1 cellular context compared by ENCODE assay signal in genomic region chr16:67966549-67967182, GRCh38.
TF ChIP-seq lines count a peak whose summit lies in the region.

No MANE protein-coding gene starts in this region.

TF ChIP-seq in HepG2, 621 proteins besides CTCF, POLR2A, EP300 and RAD21 (continued from another document and continues in another):
- no peak for TF ChIP-seq HMGXB3 (CRISPR knock-in tag; IDR thresholded peaks at IDR 0.05; ENCODE audit: borderline replicate concordance)
- no peak for TF ChIP-seq GTF2F1 (IDR thresholded peaks at IDR 0.05; ENCODE audit: low read length)
- no peak for TF ChIP-seq NCOA5 (CRISPR knock-in tag; IDR thresholded peaks at IDR 0.05)
- TF ChIP-seq ZNF879 (CRISPR knock-in tag; IDR thresholded peaks at IDR 0.05): no peak
- TF ChIP-seq E2F1 (CRISPR knock-in tag; IDR thresholded peaks at IDR 0.05): no peak
- TF ChIP-seq, protein P1, sequence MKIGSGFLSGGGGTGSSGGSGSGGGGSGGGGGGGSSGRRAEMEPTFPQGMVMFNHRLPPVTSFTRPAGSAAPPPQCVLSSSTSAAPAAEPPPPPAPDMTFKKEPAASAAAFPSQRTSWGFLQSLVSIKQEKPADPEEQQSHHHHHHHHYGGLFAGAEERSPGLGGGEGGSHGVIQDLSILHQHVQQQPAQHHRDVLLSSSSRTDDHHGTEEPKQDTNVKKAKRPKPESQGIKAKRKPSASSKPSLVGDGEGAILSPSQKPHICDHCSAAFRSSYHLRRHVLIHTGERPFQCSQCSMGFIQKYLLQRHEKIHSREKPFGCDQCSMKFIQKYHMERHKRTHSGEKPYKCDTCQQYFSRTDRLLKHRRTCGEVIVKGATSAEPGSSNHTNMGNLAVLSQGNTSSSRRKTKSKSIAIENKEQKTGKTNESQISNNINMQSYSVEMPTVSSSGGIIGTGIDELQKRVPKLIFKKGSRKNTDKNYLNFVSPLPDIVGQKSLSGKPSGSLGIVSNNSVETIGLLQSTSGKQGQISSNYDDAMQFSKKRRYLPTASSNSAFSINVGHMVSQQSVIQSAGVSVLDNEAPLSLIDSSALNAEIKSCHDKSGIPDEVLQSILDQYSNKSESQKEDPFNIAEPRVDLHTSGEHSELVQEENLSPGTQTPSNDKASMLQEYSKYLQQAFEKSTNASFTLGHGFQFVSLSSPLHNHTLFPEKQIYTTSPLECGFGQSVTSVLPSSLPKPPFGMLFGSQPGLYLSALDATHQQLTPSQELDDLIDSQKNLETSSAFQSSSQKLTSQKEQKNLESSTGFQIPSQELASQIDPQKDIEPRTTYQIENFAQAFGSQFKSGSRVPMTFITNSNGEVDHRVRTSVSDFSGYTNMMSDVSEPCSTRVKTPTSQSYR (CRISPR knock-in tag; IDR thresholded peaks at IDR 0.05; ENCODE audit: borderline replicate concordance): no peak
- 0 out of 2 replicates have a peak, but pooled peaks have one; percentile 4 for TF ChIP-seq STAT5B (CRISPR knock-in tag; IDR thresholded peaks at IDR 0.05)
- no peak for TF ChIP-seq GPBP1L1 (CRISPR knock-in tag; IDR thresholded peaks at IDR 0.05)
- no peak for TF ChIP-seq ZNF850 (CRISPR knock-in tag; conservative IDR thresholded peaks at IDR 0.05)
- no peak; the same call in 1 of the 2 replicates for TF ChIP-seq MYPOP (CRISPR knock-in tag; IDR thresholded peaks at IDR 0.05)
- no peak for TF ChIP-seq ZNF362 (CRISPR knock-in tag; IDR thresholded peaks at IDR 0.05; ENCODE audit: borderline replicate concordance)
- no peak for TF ChIP-seq ZNF670 (CRISPR knock-in tag; IDR thresholded peaks at IDR 0.05; ENCODE audit: borderline replicate concordance)
- TF ChIP-seq ZNF160 (CRISPR knock-in tag; IDR thresholded peaks at IDR 0.05): no peak
- no peak for TF ChIP-seq PLRG1 (conservative IDR thresholded peaks at IDR 0.05)
- no peak for TF ChIP-seq ATRX (CRISPR knock-in tag; IDR thresholded peaks at IDR 0.05; ENCODE audit: borderline replicate concordance)
- TF ChIP-seq PCBP1 (IDR thresholded peaks at IDR 0.05; ENCODE audit: borderline replicate concordance, low read depth, low read length): no peak
- TF ChIP-seq DDIT3 (CRISPR knock-in tag; IDR thresholded peaks at IDR 0.05): no peak
- no peak for TF ChIP-seq KDM3A (CRISPR knock-in tag; IDR thresholded peaks at IDR 0.05; ENCODE audit: low read depth)
- no peak for TF ChIP-seq ZNF546 (CRISPR knock-in tag; conservative IDR thresholded peaks at IDR 0.05)
- no peak for TF ChIP-seq RFX3 (CRISPR knock-in tag; IDR thresholded peaks at IDR 0.05)
- TF ChIP-seq U2AF2 (IDR thresholded peaks at IDR 0.05; ENCODE audit: low read depth, low read length): no peak
- no peak for TF ChIP-seq NAIF1 (CRISPR knock-in tag; IDR thresholded peaks at IDR 0.05; ENCODE audit: borderline replicate concordance)
- TF ChIP-seq AHDC1 (CRISPR knock-in tag; IDR thresholded peaks at IDR 0.05; ENCODE audit: borderline replicate concordance): no peak
- TF ChIP-seq HOXA3 (CRISPR knock-in tag; IDR thresholded peaks at IDR 0.05): peak; percentile 25; the same call in 1 of the 2 replicates
- TF ChIP-seq, protein P2, sequence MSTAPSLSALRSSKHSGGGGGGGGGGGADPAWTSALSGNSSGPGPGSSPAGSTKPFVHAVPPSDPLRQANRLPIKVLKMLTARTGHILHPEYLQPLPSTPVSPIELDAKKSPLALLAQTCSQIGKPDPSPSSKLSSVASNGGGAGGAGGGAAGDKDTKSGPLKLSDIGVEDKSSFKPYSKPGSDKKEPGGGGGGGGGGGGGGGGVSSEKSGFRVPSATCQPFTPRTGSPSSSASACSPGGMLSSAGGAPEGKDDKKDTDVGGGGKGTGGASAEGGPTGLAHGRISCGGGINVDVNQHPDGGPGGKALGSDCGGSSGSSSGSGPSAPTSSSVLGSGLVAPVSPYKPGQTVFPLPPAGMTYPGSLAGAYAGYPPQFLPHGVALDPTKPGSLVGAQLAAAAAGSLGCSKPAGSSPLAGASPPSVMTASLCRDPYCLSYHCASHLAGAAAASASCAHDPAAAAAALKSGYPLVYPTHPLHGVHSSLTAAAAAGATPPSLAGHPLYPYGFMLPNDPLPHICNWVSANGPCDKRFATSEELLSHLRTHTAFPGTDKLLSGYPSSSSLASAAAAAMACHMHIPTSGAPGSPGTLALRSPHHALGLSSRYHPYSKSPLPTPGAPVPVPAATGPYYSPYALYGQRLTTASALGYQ (CRISPR knock-in tag; IDR thresholded peaks at IDR 0.05): no peak
- no peak for TF ChIP-seq SOX5 (CRISPR knock-in tag; IDR thresholded peaks at IDR 0.05; ENCODE audit: borderline replicate concordance)
- no peak for TF ChIP-seq PHF8 (CRISPR knock-in tag; IDR thresholded peaks at IDR 0.05)
- TF ChIP-seq HDAC1 (CRISPR knock-in tag; IDR thresholded peaks at IDR 0.05): no peak
- 0 out of 2 replicates have a peak, but pooled peaks have one; percentile 17 for TF ChIP-seq ZNF564 (CRISPR knock-in tag; IDR thresholded peaks at IDR 0.05)
- TF ChIP-seq SMAD1 (CRISPR knock-in tag; IDR thresholded peaks at IDR 0.05; ENCODE audit: borderline replicate concordance, low read depth): no peak
- TF ChIP-seq ZNF143 (CRISPR knock-in tag; IDR thresholded peaks at IDR 0.05): no peak; the same call in 1 of the 2 replicates
- no peak for TF ChIP-seq MLLT10 (CRISPR knock-in tag; IDR thresholded peaks at IDR 0.05)
- no peak; the same call in 1 of the 2 replicates for TF ChIP-seq PAXIP1 (CRISPR knock-in tag; conservative IDR thresholded peaks at IDR 0.05)
- no peak for TF ChIP-seq TEAD3 (CRISPR knock-in tag; optimal IDR thresholded peaks at IDR 0.05; ENCODE audit: borderline replicate concordance)
